ENCODE assay signal across 12 cellular contexts in the genomic region with DNA sequence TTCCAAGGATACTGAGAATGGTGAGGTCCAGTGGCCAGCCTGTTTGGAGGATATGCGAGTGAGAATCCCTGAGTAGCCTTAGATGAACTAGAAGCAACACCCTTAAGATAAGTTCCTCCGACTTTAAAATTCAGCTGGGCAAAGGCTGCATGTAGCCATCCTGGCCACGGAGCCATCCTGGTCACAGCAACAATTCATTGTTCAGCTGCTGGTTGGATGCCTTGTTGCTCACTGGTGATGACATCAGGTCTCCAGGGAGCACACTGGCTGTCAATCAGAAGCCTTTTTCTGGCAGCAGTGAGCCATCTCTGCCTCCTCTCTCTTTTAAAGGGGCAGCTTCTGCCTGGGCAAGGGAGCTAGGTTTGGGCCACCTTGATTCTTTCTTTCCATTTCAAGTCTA. TPM values are rescaled to one million over a fixed set of nuclear protein-coding genes. Genes with fewer than 3 reads are reported as not detected.
DNase-seq lines count a peak whose midpoint lies in the region; ATAC-seq and TF ChIP-seq lines count a peak whose summit lies in the region.
"Had no signal": no experiment of that assay in that cellular context is flagged by ENCODE, and none has a peak within 500 bp of the region (broad histone marks: within the 10 kb centered on the region; RNA-seq: fewer than 3 reads in every experiment).

No MANE protein-coding gene starts in this region.

- H2AFZ ChIP-seq in GM23338, result peak overlapping the region; percentile 57; the same call in 1 of the 2 replicates

- CTCF ChIA-PET in RWPE1 (lab: Yijun Ruan, JAX), result interaction anchor here (0.6 kb wide), 2 partner anchors 63 to 216 kb away, joined by 3 read pairs; no protein-coding TSS in a partner anchor

- no peak overlapping the region for H3K4me3 Mint-ChIP-seq in GM23338
- H3K4me3 Mint-ChIP-seq: T-helper 17 cell had no signal

- DNase-seq in AG08395 (ENCODE audit: low spot score), result peak; percentile 24
- peak; percentile 32 for DNase-seq in GM23338 (ENCODE audit: low spot score)
- DNase-seq in RWPE1 (ENCODE audit: low spot score), result peak; percentile 54
- DNase-seq in fibroblast of the conjunctiva (ENCODE audit: low read depth), result peak; percentile 24
- no peak for DNase-seq in activated effector memory CD4-positive, alpha-beta T cell treated with anti-CD3 and anti-CD28 coated beads, Interleukin-2, amount 50 U/mL, for 16 hours
- no peak for DNase-seq in activated CD8-positive, alpha-beta memory T cell treated with anti-CD3 and anti-CD28 coated beads, Interleukin-2, amount 50 U/mL, for 48 hours
- DNase-seq: H7, NCI-H1048, T-helper 17 cell had no signal

- H3K27ac ChIP-seq in GM23338 (ENCODE audit: low read depth), result no peak overlapping the region
- H3K27ac ChIP-seq in RWPE1, result no peak overlapping the region

- peaks cover 7% of the 10 kb centered on the region for H3K4me1 Mint-ChIP-seq in GM23338
- H3K4me1 Mint-ChIP-seq: T-helper 17 cell had no signal

- H3K4me3 ChIP-seq in GM23338, result no peak overlapping the region

- H3K79me2 ChIP-seq in GM23338 (replicated peaks; ENCODE audit: insufficient read depth), result no peaks in the 10 kb centered on the region

- H3K9me2 ChIP-seq in GM23338 (ENCODE audit: insufficient read depth), result no peaks in the 10 kb centered on the region

- no peaks in the 10 kb centered on the region for H3K36me3 ChIP-seq in GM23338 (ENCODE audit: insufficient read depth)

- no peaks in the 10 kb centered on the region for H3K36me3 Mint-ChIP-seq in GM23338 (ENCODE audit: low read depth)

- TF ChIP-seq CTCF in GM23338 (conservative IDR thresholded peaks at IDR 0.05; ENCODE audit: low read depth in 2 of 2) (no peak), RWPE1 (conservative IDR thresholded peaks at IDR 0.05; ENCODE audit: low read depth) (no peak)

- no peak overlapping the region for H3K27ac Mint-ChIP-seq in GM23338
- H3K27ac Mint-ChIP-seq: T-helper 17 cell had no signal

- ATAC-seq in GM23338 (peak; percentile 66), GM18498 (IDR thresholded peaks at IDR 0.05; ENCODE audit: unreplicated experiment) (no peak), HG03457 (IDR thresholded peaks at IDR 0.05; ENCODE audit: unreplicated experiment) (no peak)
- ATAC-seq: T-helper 17 cell had no signal

- peaks cover 17% of the 10 kb centered on the region for H3K4me1 ChIP-seq in GM23338 (ENCODE audit: insufficient read depth)
- H3K4me1 ChIP-seq: Caco-2 had no signal

- POLR2A ChIA-PET in RWPE1 (lab: Yijun Ruan, JAX; ENCODE audit: low non-redundant PET), result no interaction called here

- H3K27me3 ChIP-seq in GM23338 (ENCODE audit: insufficient read depth), result no peaks in the 10 kb centered on the region

- no peak overlapping the region for H3K4me2 ChIP-seq in GM23338

- peaks cover 6% of the 10 kb centered on the region; the same call in 2 of the 3 replicates for H3K9me3 Mint-ChIP-seq in GM23338

- H3F3A ChIP-seq in GM23338 (replicated peaks; ENCODE audit: low read depth), result no peaks in the 10 kb centered on the region

- H4K20me1 ChIP-seq in GM23338 (replicated peaks; ENCODE audit: insufficient read depth), result no peaks in the 10 kb centered on the region

- no peaks in the 10 kb centered on the region for H3K27me3 Mint-ChIP-seq in GM23338 (ENCODE audit: insufficient read depth, low read depth, poor library complexity)

TF ChIP-seq in GM23338, 12 proteins besides CTCF, POLR2A, EP300 and RAD21 (continues in another document):
- TF ChIP-seq CREB1 (CRISPR knock-in tag; IDR thresholded peaks at IDR 0.05; ENCODE audit: low read depth), result no peak
- no peak for TF ChIP-seq ZNF114 (CRISPR knock-in tag; IDR thresholded peaks at IDR 0.05)
- TF ChIP-seq EZH2phosphoT487 (IDR thresholded peaks at IDR 0.05; ENCODE audit: unreplicated experiment), result no peak
- no peak for TF ChIP-seq POLR2AphosphoS5 (IDR thresholded peaks at IDR 0.05; ENCODE audit: low read depth)
- no peak for TF ChIP-seq JUNB (IDR thresholded peaks at IDR 0.05; ENCODE audit: unreplicated experiment)
- no peak for TF ChIP-seq EZH2 (IDR thresholded peaks at IDR 0.05; ENCODE audit: low read depth, unreplicated experiment)
- TF ChIP-seq, protein P1, sequence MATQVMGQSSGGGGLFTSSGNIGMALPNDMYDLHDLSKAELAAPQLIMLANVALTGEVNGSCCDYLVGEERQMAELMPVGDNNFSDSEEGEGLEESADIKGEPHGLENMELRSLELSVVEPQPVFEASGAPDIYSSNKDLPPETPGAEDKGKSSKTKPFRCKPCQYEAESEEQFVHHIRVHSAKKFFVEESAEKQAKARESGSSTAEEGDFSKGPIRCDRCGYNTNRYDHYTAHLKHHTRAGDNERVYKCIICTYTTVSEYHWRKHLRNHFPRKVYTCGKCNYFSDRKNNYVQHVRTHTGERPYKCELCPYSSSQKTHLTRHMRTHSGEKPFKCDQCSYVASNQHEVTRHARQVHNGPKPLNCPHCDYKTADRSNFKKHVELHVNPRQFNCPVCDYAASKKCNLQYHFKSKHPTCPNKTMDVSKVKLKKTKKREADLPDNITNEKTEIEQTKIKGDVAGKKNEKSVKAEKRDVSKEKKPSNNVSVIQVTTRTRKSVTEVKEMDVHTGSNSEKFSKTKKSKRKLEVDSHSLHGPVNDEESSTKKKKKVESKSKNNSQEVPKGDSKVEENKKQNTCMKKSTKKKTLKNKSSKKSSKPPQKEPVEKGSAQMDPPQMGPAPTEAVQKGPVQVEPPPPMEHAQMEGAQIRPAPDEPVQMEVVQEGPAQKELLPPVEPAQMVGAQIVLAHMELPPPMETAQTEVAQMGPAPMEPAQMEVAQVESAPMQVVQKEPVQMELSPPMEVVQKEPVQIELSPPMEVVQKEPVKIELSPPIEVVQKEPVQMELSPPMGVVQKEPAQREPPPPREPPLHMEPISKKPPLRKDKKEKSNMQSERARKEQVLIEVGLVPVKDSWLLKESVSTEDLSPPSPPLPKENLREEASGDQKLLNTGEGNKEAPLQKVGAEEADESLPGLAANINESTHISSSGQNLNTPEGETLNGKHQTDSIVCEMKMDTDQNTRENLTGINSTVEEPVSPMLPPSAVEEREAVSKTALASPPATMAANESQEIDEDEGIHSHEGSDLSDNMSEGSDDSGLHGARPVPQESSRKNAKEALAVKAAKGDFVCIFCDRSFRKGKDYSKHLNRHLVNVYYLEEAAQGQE (IDR thresholded peaks at IDR 0.05; ENCODE audit: unreplicated experiment), result no peak
- TF ChIP-seq, protein P2, sequence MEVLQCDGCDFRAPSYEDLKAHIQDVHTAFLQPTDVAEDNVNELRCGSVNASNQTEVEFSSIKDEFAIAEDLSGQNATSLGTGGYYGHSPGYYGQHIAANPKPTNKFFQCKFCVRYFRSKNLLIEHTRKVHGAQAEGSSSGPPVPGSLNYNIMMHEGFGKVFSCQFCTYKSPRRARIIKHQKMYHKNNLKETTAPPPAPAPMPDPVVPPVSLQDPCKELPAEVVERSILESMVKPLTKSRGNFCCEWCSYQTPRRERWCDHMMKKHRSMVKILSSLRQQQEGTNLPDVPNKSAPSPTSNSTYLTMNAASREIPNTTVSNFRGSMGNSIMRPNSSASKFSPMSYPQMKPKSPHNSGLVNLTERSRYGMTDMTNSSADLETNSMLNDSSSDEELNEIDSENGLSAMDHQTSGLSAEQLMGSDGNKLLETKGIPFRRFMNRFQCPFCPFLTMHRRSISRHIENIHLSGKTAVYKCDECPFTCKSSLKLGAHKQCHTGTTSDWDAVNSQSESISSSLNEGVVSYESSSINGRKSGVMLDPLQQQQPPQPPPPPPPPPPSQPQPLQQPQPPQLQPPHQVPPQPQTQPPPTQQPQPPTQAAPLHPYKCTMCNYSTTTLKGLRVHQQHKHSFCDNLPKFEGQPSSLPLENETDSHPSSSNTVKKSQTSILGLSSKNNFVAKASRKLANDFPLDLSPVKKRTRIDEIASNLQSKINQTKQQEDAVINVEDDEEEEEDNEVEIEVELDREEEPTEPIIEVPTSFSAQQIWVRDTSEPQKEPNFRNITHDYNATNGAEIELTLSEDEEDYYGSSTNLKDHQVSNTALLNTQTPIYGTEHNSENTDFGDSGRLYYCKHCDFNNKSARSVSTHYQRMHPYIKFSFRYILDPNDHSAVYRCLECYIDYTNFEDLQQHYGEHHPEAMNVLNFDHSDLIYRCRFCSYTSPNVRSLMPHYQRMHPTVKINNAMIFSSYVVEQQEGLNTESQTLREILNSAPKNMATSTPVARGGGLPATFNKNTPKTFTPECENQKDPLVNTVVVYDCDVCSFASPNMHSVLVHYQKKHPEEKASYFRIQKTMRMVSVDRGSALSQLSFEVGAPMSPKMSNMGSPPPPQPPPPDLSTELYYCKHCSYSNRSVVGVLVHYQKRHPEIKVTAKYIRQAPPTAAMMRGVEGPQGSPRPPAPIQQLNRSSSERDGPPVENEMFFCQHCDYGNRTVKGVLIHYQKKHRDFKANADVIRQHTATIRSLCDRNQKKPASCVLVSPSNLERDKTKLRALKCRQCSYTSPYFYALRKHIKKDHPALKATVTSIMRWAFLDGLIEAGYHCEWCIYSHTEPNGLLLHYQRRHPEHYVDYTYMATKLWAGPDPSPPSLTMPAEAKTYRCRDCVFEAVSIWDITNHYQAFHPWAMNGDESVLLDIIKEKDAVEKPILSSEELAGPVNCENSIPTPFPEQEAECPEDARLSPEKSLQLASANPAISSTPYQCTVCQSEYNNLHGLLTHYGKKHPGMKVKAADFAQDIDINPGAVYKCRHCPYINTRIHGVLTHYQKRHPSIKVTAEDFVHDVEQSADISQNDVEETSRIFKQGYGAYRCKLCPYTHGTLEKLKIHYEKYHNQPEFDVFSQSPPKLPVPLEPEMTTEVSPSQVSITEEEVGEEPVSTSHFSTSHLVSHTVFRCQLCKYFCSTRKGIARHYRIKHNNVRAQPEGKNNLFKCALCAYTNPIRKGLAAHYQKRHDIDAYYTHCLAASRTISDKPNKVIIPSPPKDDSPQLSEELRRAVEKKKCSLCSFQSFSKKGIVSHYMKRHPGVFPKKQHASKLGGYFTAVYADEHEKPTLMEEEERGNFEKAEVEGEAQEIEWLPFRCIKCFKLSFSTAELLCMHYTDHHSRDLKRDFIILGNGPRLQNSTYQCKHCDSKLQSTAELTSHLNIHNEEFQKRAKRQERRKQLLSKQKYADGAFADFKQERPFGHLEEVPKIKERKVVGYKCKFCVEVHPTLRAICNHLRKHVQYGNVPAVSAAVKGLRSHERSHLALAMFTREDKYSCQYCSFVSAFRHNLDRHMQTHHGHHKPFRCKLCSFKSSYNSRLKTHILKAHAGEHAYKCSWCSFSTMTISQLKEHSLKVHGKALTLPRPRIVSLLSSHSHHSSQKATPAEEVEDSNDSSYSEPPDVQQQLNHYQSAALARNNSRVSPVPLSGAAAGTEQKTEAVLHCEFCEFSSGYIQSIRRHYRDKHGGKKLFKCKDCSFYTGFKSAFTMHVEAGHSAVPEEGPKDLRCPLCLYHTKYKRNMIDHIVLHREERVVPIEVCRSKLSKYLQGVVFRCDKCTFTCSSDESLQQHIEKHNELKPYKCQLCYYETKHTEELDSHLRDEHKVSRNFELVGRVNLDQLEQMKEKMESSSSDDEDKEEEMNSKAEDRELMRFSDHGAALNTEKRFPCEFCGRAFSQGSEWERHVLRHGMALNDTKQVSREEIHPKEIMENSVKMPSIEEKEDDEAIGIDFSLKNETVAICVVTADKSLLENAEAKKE (CRISPR knock-in tag; IDR thresholded peaks at IDR 0.05), result no peak

RNA-seq across cellular contexts. Expression of a gene that starts 22.4 kb away (rescaled TPM):
- 34.5 and 39.7 TPM in 2 replicates for total RNA-seq in GM23338 (2014; rRNA removed; shearing (Covaris generic))
- polyA plus RNA-seq in GM23338 (2016; fragmentation: Nextera tagmentation; extraction: Ambion mirVana), result 2.9 and 3.5 TPM in 2 replicates
- total RNA-seq: T-helper 17 cell had no signal

RNA-seq across cellular contexts. Expression of a gene that starts 52.8 kb away (rescaled TPM):
- 120 and 121 TPM in 2 replicates for total RNA-seq in GM23338 (2014; rRNA removed; shearing (Covaris generic))
- polyA plus RNA-seq in GM23338 (2016; fragmentation: Nextera tagmentation; extraction: Ambion mirVana), result 454 and 519 TPM in 2 replicates

Comparison
In these comparisons a context has a peak if more than half of its experiments do, and no peak if none do; other contexts are left out.
1. DNase-seq: peak in AG08395 (single experiment), GM23338 (single experiment), RWPE1 (single experiment) and fibroblast of the conjunctiva (single experiment); none in activated effector memory CD4-positive, alpha-beta T cell treated with anti-CD3 and anti-CD28 coated beads, Interleukin-2, amount 50 U/mL, for 16 hours (single experiment) and activated CD8-positive, alpha-beta memory T cell treated with anti-CD3 and anti-CD28 coated beads, Interleukin-2, amount 50 U/mL, for 48 hours (single experiment).